8 cellular contexts compared by ENCODE assay signal in the genomic region with DNA sequence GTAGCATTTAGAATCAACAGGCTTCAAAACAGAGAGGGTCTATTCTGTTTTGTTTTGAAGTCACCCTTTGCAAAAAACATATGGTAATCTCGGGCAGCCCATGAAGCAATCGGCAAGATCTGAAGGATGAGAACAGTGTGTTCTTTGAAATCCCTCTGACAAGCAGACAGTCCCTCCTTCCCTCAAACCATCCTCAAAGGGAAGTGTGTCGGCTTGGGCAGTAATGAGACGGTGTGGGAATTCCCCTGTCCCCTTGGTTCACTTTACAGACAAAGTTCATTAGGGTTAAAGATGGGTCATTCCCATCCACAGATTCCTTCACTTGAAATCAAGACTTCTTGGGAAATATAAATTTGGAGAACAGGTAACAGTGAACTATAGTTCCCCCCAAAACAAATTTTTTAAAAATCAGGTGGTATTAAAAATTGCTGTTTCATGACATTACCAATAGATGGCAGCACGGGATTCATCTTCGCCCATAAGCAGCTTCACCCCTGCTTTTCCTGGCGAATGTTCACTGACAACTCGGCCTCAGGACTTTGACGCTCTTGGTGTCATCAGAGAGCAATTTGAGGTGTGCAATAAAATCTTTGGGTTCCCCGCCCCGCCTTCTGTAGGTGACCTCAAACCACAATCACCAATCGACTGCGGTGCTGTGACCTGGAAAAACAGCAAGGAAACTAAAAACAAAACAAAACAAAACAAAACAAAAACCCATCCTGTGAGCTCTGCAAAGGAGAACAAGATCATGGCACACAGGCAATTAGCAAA.
DNase-seq lines count a peak whose midpoint lies in the region; ATAC-seq, FAIRE-seq and TF ChIP-seq lines count a peak whose summit lies in the region.

No MANE protein-coding gene starts in this region.

- WGBS in psoas muscle, 3 donors: 5 to 17% (median 9%) methylated on average over 13 of the region's 13 CpGs

- H3K36me3 ChIP-seq in DOHH2 (ENCODE audit: control insufficient read depth, low read length) (no peaks in the 10 kb centered on the region), GM23338 (ENCODE audit: insufficient read depth) (no peaks in the 10 kb centered on the region), Loucy (ENCODE audit: insufficient read depth, low read length) (no peaks in the 10 kb centered on the region), psoas muscle (ENCODE audit: insufficient read depth in 1 of 2, low read depth in 1 of 2) (no peaks in the 10 kb centered on the region)

- H3K4me2 ChIP-seq in DOHH2 (ENCODE audit: low read length) (peak overlapping the region; percentile 53), GM23338 (no peak overlapping the region), Loucy (ENCODE audit: low read depth, low read length, poor library complexity, severe bottlenecking) (peak overlapping the region; percentile 70)

- H3K4me3 Mint-ChIP-seq in GM23338 (no peak overlapping the region), glutamatergic neuron (ENCODE audit: unreplicated experiment) (no peak overlapping the region)
- H3K4me3 Mint-ChIP-seq in activated naive CD4-positive, alpha-beta T cell treated with anti-CD3 and anti-CD28 coated beads for 36 hours: peak overlapping the region; percentile 58

- ATAC-seq in GM23338 (peak; percentile 47), psoas muscle (peak; percentile 71 to 88 (median 82))

- H3K36me3 Mint-ChIP-seq in GM23338 (ENCODE audit: low read depth): no peaks in the 10 kb centered on the region
- H3K36me3 Mint-ChIP-seq in activated naive CD4-positive, alpha-beta T cell treated with anti-CD3 and anti-CD28 coated beads for 36 hours (ENCODE audit: low read depth): no peaks in the 10 kb centered on the region
- H3K36me3 Mint-ChIP-seq in glutamatergic neuron (ENCODE audit: unreplicated experiment): no peaks in the 10 kb centered on the region

- H3K4me1 Mint-ChIP-seq in GM23338 (peaks cover 4% of the 10 kb centered on the region; the same call in 2 of the 3 replicates), glutamatergic neuron (ENCODE audit: low read depth, unreplicated experiment) (no peaks in the 10 kb centered on the region)
- peaks cover 58% of the 10 kb centered on the region for H3K4me1 Mint-ChIP-seq in activated naive CD4-positive, alpha-beta T cell treated with anti-CD3 and anti-CD28 coated beads for 36 hours (ENCODE audit: low read depth)

- peaks cover 2% of the 10 kb centered on the region for H3K27me3 Mint-ChIP-seq in GM23338 (ENCODE audit: insufficient read depth, low read depth, poor library complexity)
- no peaks in the 10 kb centered on the region for H3K27me3 Mint-ChIP-seq in activated naive CD4-positive, alpha-beta T cell treated with anti-CD3 and anti-CD28 coated beads for 36 hours (ENCODE audit: low read depth)
- H3K27me3 Mint-ChIP-seq in glutamatergic neuron (ENCODE audit: unreplicated experiment): peaks cover 5% of the 10 kb centered on the region

- peak; percentile 82 for TF ChIP-seq CTCF in DOHH2 (IDR thresholded peaks at IDR 0.05; ENCODE audit: low read depth, low read length, poor library complexity, severe bottlenecking)
- peak; percentile 76 to 85 for TF ChIP-seq CTCF in GM23338 (conservative IDR thresholded peaks at IDR 0.05; ENCODE audit: low read depth in 2 of 2)
- peak; percentile 86 for TF ChIP-seq CTCF in Loucy (conservative IDR thresholded peaks at IDR 0.05; ENCODE audit: low read length)
- TF ChIP-seq CTCF in glutamatergic neuron (IDR thresholded peaks at IDR 0.05; ENCODE audit: partially characterized antibody, unreplicated experiment): peak; percentile 72
- peak; percentile 79 for TF ChIP-seq CTCF in psoas muscle (IDR thresholded peaks at IDR 0.05)

- CTCF ChIA-PET in activated naive CD4-positive, alpha-beta T cell treated with anti-CD3 and anti-CD28 coated beads for 36 hours (lab: Charles Lee): interaction anchor here (0.7 to 3.5 kb wide), 23 partner anchors 8 to 400 kb away, joined by 3 to 35 read pairs (median 5); a partner anchor contains a TSS

- H3K9me3 Mint-ChIP-seq in GM23338 (no peaks in the 10 kb centered on the region), glutamatergic neuron (ENCODE audit: unreplicated experiment) (no peaks in the 10 kb centered on the region)
- H3K9me3 Mint-ChIP-seq in activated naive CD4-positive, alpha-beta T cell treated with anti-CD3 and anti-CD28 coated beads for 36 hours: peaks cover 2% of the 10 kb centered on the region

- peaks cover 14% of the 10 kb centered on the region for H3K4me1 ChIP-seq in DOHH2 (ENCODE audit: control insufficient read depth, low read length)
- no peaks in the 10 kb centered on the region for H3K4me1 ChIP-seq in GM23338 (ENCODE audit: insufficient read depth)
- peaks cover 19% of the 10 kb centered on the region for H3K4me1 ChIP-seq in Loucy (ENCODE audit: insufficient read depth, low read length, poor library complexity, severe bottlenecking)
- H3K4me1 ChIP-seq in psoas muscle: peaks cover 13% of the 10 kb centered on the region

- no peak for FAIRE-seq in urothelium cell line (lab: Jason Lieb, UNC)

- in situ Hi-C loops in SK-MEL-5 (cut with HindIII; ENCODE audit: low pct_unique_long_range_greater_than_20kb, low sequenced_read_pairs): no loop called here

- no peaks in the 10 kb centered on the region for H4K20me1 ChIP-seq in DOHH2 (ENCODE audit: control insufficient read depth, insufficient read depth, low read depth, low read length)
- H4K20me1 ChIP-seq in GM23338 (replicated peaks; ENCODE audit: insufficient read depth): no peaks in the 10 kb centered on the region
- H4K20me1 ChIP-seq in Loucy (ENCODE audit: insufficient read depth, low read length, poor library complexity, severe bottlenecking): no peaks in the 10 kb centered on the region

- H3K27ac ChIP-seq in DOHH2 (ENCODE audit: low read depth, low read length) (no peak overlapping the region), GM23338 (ENCODE audit: low read depth) (no peak overlapping the region), psoas muscle (no peak overlapping the region)

- H3K27me3 ChIP-seq in DOHH2 (ENCODE audit: control insufficient read depth, low read length) (peaks cover 9% of the 10 kb centered on the region), GM23338 (ENCODE audit: insufficient read depth) (no peaks in the 10 kb centered on the region), Loucy (ENCODE audit: insufficient read depth, low read length, poor library complexity, severe bottlenecking) (no peaks in the 10 kb centered on the region), psoas muscle (ENCODE audit: insufficient read depth in 3 of 3, low read length in 2 of 3) (no peaks in the 10 kb centered on the region)

- H3K9me2 ChIP-seq in DOHH2 (replicated peaks; ENCODE audit: control insufficient read depth, low read length) (no peaks in the 10 kb centered on the region), GM23338 (ENCODE audit: insufficient read depth) (no peaks in the 10 kb centered on the region), Loucy (replicated peaks; ENCODE audit: low read depth, low read length) (no peaks in the 10 kb centered on the region)

- DNase-seq in GM23338 (ENCODE audit: low spot score): peak; percentile 80
- peak; percentile 91 for DNase-seq in SK-MEL-5 (ENCODE audit: low read depth, low spot score)
- peak; percentile 89 for DNase-seq in activated naive CD4-positive, alpha-beta T cell treated with anti-CD3 and anti-CD28 coated beads for 36 hours
- DNase-seq in glutamatergic neuron: peak; percentile 20
- DNase-seq in psoas muscle: peak; percentile 35 to 60
- peak; percentile 67 for DNase-seq in urothelium cell line (ENCODE audit: low spot score)

- H3K79me2 ChIP-seq in DOHH2 (ENCODE audit: control insufficient read depth, low read length) (no peaks in the 10 kb centered on the region), GM23338 (replicated peaks; ENCODE audit: insufficient read depth) (no peaks in the 10 kb centered on the region), Loucy (ENCODE audit: insufficient read depth, low read length) (no peaks in the 10 kb centered on the region)

- H3F3A ChIP-seq in DOHH2 (ENCODE audit: control insufficient read depth, insufficient read depth) (no peaks in the 10 kb centered on the region), GM23338 (replicated peaks; ENCODE audit: low read depth) (no peaks in the 10 kb centered on the region), Loucy (ENCODE audit: low read depth) (no peaks in the 10 kb centered on the region)

- peak overlapping the region; percentile 42 for H3K9ac ChIP-seq in Loucy (ENCODE audit: low read depth, low read length, poor library complexity, severe bottlenecking)

- intact Hi-C loops in activated naive CD4-positive, alpha-beta T cell treated with anti-CD3 and anti-CD28 coated beads for 36 hours (cut with micrococcal nuclease): loop anchor here (1.0 to 2.0 kb wide), 12 partner anchors 8 to 400 kb away; a partner anchor contains a TSS
- intact Hi-C loops in psoas muscle (cut with DNase I): loop anchor here (1.0 to 5.0 kb wide), 9 partner anchors 43 to 400 kb away; a partner anchor contains a TSS

- H3K4me3 ChIP-seq in DOHH2 (ENCODE audit: low read length) (0 out of 2 replicates have a peak overlapping the region, but pooled peaks have one; percentile 19), GM23338 (no peak overlapping the region), Loucy (ENCODE audit: low read length, poor library complexity, severe bottlenecking) (peak overlapping the region; percentile 55), psoas muscle (peak overlapping the region; percentile 35)

- no peak overlapping the region for H3K27ac Mint-ChIP-seq in GM23338
- H3K27ac Mint-ChIP-seq in activated naive CD4-positive, alpha-beta T cell treated with anti-CD3 and anti-CD28 coated beads for 36 hours: peak overlapping the region; percentile 86
- no peak overlapping the region for H3K27ac Mint-ChIP-seq in glutamatergic neuron (ENCODE audit: unreplicated experiment)

- no peak overlapping the region for H2AFZ ChIP-seq in GM23338
- H2AFZ ChIP-seq in Loucy (ENCODE audit: low read length): peak overlapping the region; percentile 78

- no peaks in the 10 kb centered on the region for H3K9me3 ChIP-seq in DOHH2 (ENCODE audit: control insufficient read depth, insufficient read depth, low read length)
- no peaks in the 10 kb centered on the region for H3K9me3 ChIP-seq in Loucy (ENCODE audit: insufficient read depth, low read depth, low read length)
- no peaks in the 10 kb centered on the region for H3K9me3 ChIP-seq in psoas muscle

TF ChIP-seq in GM23338, 12 proteins besides CTCF, POLR2A, EP300 and RAD21 (continues in another document):
- no peak for TF ChIP-seq STAT1 (IDR thresholded peaks at IDR 0.05; ENCODE audit: unreplicated experiment)
- no peak for TF ChIP-seq EZH2 (IDR thresholded peaks at IDR 0.05; ENCODE audit: low read depth, unreplicated experiment)
- TF ChIP-seq NANOG (IDR thresholded peaks at IDR 0.05; ENCODE audit: borderline replicate concordance): no peak
- TF ChIP-seq JUNB (IDR thresholded peaks at IDR 0.05; ENCODE audit: unreplicated experiment): no peak
- TF ChIP-seq ZNF331 (CRISPR knock-in tag; IDR thresholded peaks at IDR 0.05; ENCODE audit: low read depth): no peak

Comparison
In these comparisons a context has a peak if more than half of its experiments do, and no peak if none do; other contexts are left out.
1. DNase-seq: peak in every context shown above with its lines; median percentile 91 in SK-MEL-5; 89 in activated naive CD4-positive, alpha-beta T cell treated with anti-CD3 and anti-CD28 coated beads for 36 hours; 80 in GM23338; 67 in urothelium cell line; 48 in psoas muscle; 20 in glutamatergic neuron.